Comparison of ENCODE assay signal across 1 cellular context in genomic region chr19:17605761-17606745, GRCh38.
TF ChIP-seq lines count a peak whose summit lies in the region.

No MANE protein-coding gene starts in this region.

TF ChIP-seq in HepG2, 621 proteins besides CTCF, POLR2A, EP300 and RAD21 (continued from another document and continues in another):
- TF ChIP-seq ZNF407 (CRISPR knock-in tag; IDR thresholded peaks at IDR 0.05; ENCODE audit: not compliant biosample characterization) (peak; percentile 99), ZNF678 (CRISPR knock-in tag; IDR thresholded peaks at IDR 0.05) (peak; percentile 97), TIGD3 (CRISPR knock-in tag; IDR thresholded peaks at IDR 0.05; ENCODE audit: borderline replicate concordance) (no peak), REST (IDR thresholded peaks at IDR 0.05; ENCODE audit: borderline replicate concordance in 1 of 2, low read depth in 1 of 2, low read length in 2 of 2) (no peak), ZNF775 (CRISPR knock-in tag; IDR thresholded peaks at IDR 0.05; ENCODE audit: borderline replicate concordance) (peak; percentile 75; the same call in 1 of the 2 replicates), PHF20 (CRISPR knock-in tag; IDR thresholded peaks at IDR 0.05) (peak; percentile 72), ATAD3A (CRISPR knock-in tag; IDR thresholded peaks at IDR 0.05) (no peak), CREBL2 (CRISPR knock-in tag; IDR thresholded peaks at IDR 0.05; ENCODE audit: borderline replicate concordance) (peak; percentile 99), RERE (CRISPR knock-in tag; IDR thresholded peaks at IDR 0.05; ENCODE audit: low read depth) (peak; percentile 53; the same call in 1 of the 2 replicates), KDM5B (CRISPR knock-in tag; IDR thresholded peaks at IDR 0.05; ENCODE audit: borderline replicate concordance) (peak; percentile 100), ZNF326 (CRISPR knock-in tag; IDR thresholded peaks at IDR 0.05; ENCODE audit: borderline replicate concordance) (no peak), DDIT3 (CRISPR knock-in tag; IDR thresholded peaks at IDR 0.05) (no peak), TARDBP (CRISPR knock-in tag; IDR thresholded peaks at IDR 0.05) (peak; percentile 93), ARID3A (IDR thresholded peaks at IDR 0.05; ENCODE audit: low read depth, low read length) (no peak), NRL (CRISPR knock-in tag; IDR thresholded peaks at IDR 0.05; ENCODE audit: borderline replicate concordance) (peak; percentile 97), ARID2 (CRISPR knock-in tag; IDR thresholded peaks at IDR 0.05; ENCODE audit: borderline replicate concordance) (peak; percentile 90; the same call in 1 of the 2 replicates), ZMYM3 (CRISPR knock-in tag; IDR thresholded peaks at IDR 0.05) (no peak), PAXIP1 (CRISPR knock-in tag; conservative IDR thresholded peaks at IDR 0.05) (peak; percentile 68), HDAC2 (CRISPR knock-in tag; IDR thresholded peaks at IDR 0.05) (peak; percentile 83), ZFP37 (CRISPR knock-in tag; IDR thresholded peaks at IDR 0.05; ENCODE audit: borderline replicate concordance) (peak; percentile 91), HNRNPLL (IDR thresholded peaks at IDR 0.05; ENCODE audit: low read depth, low read length, poor library complexity, severe bottlenecking) (peak; percentile 48), RBM39 (IDR thresholded peaks at IDR 0.05; ENCODE audit: low read depth, low read length, poor library complexity, severe bottlenecking) (no peak)
